In the genomic region with DNA sequence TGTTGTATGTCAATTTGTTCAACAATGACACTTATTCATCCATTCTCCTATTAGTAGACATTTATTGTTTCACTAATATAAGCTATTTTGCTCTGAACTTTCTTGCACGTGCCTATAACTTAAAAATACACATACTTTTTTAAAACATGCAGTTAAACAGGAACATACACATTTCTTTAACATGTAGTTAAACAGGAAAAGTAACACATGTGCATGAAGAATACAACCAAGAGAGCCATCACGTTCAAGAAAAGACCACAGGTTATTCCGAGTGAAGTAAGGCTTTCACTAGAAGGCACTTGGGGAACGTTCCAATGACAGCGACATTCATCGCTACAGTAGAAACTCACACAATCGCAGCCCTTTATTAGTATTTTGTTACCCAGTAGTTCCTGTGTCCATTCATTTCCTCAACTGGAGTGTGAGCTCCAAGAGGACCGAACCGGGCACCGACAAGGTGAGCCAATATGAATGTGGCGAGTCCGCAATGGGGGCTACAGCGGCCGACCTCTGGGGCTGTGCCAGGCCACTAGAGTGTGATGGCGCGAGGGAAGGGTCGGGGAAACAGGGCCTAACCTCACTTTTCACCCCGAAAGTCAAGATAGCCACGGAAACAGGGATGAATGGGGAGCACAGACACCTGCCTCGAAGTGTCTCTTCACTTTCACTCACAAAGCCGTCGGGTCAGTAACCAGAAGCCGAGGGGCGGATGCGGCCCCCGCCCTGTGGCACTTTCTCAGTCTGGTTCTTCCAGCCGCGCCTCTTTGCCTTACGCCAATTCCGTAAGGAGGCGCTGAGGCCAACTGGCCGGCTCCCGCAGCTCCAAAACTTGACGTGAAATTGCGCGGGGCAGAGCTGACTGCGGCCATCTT, we compare ENCODE assay signal across 1 cellular context.
TF ChIP-seq lines count a peak whose summit lies in the region.

No MANE protein-coding gene starts in this region.

TF ChIP-seq in GM12878, 131 proteins besides CTCF, POLR2A, EP300 and RAD21 (continued from another document and continues in another):
- TF ChIP-seq, protein P1, sequence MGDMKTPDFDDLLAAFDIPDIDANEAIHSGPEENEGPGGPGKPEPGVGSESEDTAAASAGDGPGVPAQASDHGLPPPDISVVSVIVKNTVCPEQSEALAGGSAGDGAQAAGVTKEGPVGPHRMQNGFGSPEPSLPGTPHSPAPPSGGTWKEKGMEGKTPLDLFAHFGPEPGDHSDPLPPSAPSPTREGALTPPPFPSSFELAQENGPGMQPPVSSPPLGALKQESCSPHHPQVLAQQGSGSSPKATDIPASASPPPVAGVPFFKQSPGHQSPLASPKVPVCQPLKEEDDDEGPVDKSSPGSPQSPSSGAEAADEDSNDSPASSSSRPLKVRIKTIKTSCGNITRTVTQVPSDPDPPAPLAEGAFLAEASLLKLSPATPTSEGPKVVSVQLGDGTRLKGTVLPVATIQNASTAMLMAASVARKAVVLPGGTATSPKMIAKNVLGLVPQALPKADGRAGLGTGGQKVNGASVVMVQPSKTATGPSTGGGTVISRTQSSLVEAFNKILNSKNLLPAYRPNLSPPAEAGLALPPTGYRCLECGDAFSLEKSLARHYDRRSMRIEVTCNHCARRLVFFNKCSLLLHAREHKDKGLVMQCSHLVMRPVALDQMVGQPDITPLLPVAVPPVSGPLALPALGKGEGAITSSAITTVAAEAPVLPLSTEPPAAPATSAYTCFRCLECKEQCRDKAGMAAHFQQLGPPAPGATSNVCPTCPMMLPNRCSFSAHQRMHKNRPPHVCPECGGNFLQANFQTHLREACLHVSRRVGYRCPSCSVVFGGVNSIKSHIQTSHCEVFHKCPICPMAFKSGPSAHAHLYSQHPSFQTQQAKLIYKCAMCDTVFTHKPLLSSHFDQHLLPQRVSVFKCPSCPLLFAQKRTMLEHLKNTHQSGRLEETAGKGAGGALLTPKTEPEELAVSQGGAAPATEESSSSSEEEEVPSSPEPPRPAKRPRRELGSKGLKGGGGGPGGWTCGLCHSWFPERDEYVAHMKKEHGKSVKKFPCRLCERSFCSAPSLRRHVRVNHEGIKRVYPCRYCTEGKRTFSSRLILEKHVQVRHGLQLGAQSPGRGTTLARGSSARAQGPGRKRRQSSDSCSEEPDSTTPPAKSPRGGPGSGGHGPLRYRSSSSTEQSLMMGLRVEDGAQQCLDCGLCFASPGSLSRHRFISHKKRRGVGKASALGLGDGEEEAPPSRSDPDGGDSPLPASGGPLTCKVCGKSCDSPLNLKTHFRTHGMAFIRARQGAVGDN (IDR thresholded peaks at IDR 0.05): peak; percentile 59
- TF ChIP-seq WRNIP1 (IDR thresholded peaks at IDR 0.05; ENCODE audit: borderline replicate concordance, low read depth, low read length) (0 out of 2 replicates have a peak, but pooled peaks have one; percentile 22), CBX3 (IDR thresholded peaks at IDR 0.05; ENCODE audit: borderline replicate concordance, low read depth) (no peak), RB1 (IDR thresholded peaks at IDR 0.05; ENCODE audit: borderline replicate concordance) (peak; percentile 10; the same call in 1 of the 2 replicates), LARP7 (IDR thresholded peaks at IDR 0.05) (peak; percentile 85), ZNF24 (IDR thresholded peaks at IDR 0.05) (0 out of 2 replicates have a peak, but pooled peaks have one; percentile 58), TARDBP (IDR thresholded peaks at IDR 0.05; ENCODE audit: borderline replicate concordance) (0 out of 2 replicates have a peak, but pooled peaks have one; percentile 17), IKZF1 (conservative IDR thresholded peaks at IDR 0.05) (peak; percentile 66), ZNF207 (IDR thresholded peaks at IDR 0.05; ENCODE audit: borderline replicate concordance) (peak; percentile 19; the same call in 1 of the 2 replicates), NRF1 (conservative IDR thresholded peaks at IDR 0.05; ENCODE audit: low read depth, low read length) (no peak), MEF2B (IDR thresholded peaks at IDR 0.05; ENCODE audit: partially characterized antibody, poor library complexity, severe bottlenecking) (peak; percentile 23), KLF5 (IDR thresholded peaks at IDR 0.05; ENCODE audit: partially characterized antibody) (no peak), MYB (IDR thresholded peaks at IDR 0.05; ENCODE audit: borderline replicate concordance, low read depth, low read length) (no peak), KAT2A (conservative IDR thresholded peaks at IDR 0.05; ENCODE audit: control insufficient read depth, low read depth, low read length) (no peak), ZBED1 (IDR thresholded peaks at IDR 0.05; ENCODE audit: borderline replicate concordance) (0 out of 2 replicates have a peak, but pooled peaks have one; percentile 41), ZNF384 (IDR thresholded peaks at IDR 0.05; ENCODE audit: borderline replicate concordance, low read depth, low read length) (no peak), ZNF217 (IDR thresholded peaks at IDR 0.05) (no peak), CHD2 (IDR thresholded peaks at IDR 0.05; ENCODE audit: borderline replicate concordance, low read depth, low read length) (no peak), ZZZ3 (IDR thresholded peaks at IDR 0.05; ENCODE audit: control insufficient read depth, insufficient read length, low read depth) (no peak), EZH2 (IDR thresholded peaks at IDR 0.05; ENCODE audit: borderline replicate concordance, control insufficient read depth, low read depth, low read length) (no peak), PAX8 (IDR thresholded peaks at IDR 0.05) (0 out of 2 replicates have a peak, but pooled peaks have one; percentile 26), NR2F1 (conservative IDR thresholded peaks at IDR 0.05) (peak; percentile 78; the same call in 1 of the 2 replicates), SUZ12 (IDR thresholded peaks at IDR 0.05; ENCODE audit: unreplicated experiment) (no peak), NFIC (IDR thresholded peaks at IDR 0.05; ENCODE audit: low read depth, low read length) (peak; percentile 3; the same call in 1 of the 2 replicates), MTA2 (IDR thresholded peaks at IDR 0.05; ENCODE audit: low read depth) (peak; percentile 49; the same call in 1 of the 2 replicates), CEBPB (IDR thresholded peaks at IDR 0.05; ENCODE audit: borderline replicate concordance in 1 of 2, low read depth in 2 of 2, low read length in 2 of 2) (no peak), SIX5 (IDR thresholded peaks at IDR 0.05; ENCODE audit: low read depth, low read length, severe bottlenecking) (no peak), SMARCA5 (IDR thresholded peaks at IDR 0.05) (0 out of 2 replicates have a peak, but pooled peaks have one; percentile 48), HCFC1 (IDR thresholded peaks at IDR 0.05; ENCODE audit: low read length) (no peak), MYC (IDR thresholded peaks at IDR 0.05; ENCODE audit: insufficient read depth, insufficient read length, insufficient replicate concordance, low read length, severe bottlenecking) (no peak)
- TF ChIP-seq, protein P2, sequence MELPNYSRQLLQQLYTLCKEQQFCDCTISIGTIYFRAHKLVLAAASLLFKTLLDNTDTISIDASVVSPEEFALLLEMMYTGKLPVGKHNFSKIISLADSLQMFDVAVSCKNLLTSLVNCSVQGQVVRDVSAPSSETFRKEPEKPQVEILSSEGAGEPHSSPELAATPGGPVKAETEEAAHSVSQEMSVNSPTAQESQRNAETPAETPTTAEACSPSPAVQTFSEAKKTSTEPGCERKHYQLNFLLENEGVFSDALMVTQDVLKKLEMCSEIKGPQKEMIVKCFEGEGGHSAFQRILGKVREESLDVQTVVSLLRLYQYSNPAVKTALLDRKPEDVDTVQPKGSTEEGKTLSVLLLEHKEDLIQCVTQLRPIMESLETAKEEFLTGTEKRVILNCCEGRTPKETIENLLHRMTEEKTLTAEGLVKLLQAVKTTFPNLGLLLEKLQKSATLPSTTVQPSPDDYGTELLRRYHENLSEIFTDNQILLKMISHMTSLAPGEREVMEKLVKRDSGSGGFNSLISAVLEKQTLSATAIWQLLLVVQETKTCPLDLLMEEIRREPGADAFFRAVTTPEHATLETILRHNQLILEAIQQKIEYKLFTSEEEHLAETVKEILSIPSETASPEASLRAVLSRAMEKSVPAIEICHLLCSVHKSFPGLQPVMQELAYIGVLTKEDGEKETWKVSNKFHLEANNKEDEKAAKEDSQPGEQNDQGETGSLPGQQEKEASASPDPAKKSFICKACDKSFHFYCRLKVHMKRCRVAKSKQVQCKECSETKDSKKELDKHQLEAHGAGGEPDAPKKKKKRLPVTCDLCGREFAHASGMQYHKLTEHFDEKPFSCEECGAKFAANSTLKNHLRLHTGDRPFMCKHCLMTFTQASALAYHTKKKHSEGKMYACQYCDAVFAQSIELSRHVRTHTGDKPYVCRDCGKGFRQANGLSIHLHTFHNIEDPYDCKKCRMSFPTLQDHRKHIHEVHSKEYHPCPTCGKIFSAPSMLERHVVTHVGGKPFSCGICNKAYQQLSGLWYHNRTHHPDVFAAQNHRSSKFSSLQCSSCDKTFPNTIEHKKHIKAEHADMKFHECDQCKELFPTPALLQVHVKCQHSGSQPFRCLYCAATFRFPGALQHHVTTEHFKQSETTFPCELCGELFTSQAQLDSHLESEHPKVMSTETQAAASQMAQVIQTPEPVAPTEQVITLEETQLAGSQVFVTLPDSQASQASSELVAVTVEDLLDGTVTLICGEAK (IDR thresholded peaks at IDR 0.05; ENCODE audit: borderline replicate concordance): no peak; the same call in none of the 2 replicates
- TF ChIP-seq, protein P3, sequence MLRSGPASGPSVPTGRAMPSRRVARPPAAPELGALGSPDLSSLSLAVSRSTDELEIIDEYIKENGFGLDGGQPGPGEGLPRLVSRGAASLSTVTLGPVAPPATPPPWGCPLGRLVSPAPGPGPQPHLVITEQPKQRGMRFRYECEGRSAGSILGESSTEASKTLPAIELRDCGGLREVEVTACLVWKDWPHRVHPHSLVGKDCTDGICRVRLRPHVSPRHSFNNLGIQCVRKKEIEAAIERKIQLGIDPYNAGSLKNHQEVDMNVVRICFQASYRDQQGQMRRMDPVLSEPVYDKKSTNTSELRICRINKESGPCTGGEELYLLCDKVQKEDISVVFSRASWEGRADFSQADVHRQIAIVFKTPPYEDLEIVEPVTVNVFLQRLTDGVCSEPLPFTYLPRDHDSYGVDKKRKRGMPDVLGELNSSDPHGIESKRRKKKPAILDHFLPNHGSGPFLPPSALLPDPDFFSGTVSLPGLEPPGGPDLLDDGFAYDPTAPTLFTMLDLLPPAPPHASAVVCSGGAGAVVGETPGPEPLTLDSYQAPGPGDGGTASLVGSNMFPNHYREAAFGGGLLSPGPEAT (IDR thresholded peaks at IDR 0.05; ENCODE audit: low read depth): peak; percentile 27; the same call in 1 of the 2 replicates
- TF ChIP-seq, protein P4, sequence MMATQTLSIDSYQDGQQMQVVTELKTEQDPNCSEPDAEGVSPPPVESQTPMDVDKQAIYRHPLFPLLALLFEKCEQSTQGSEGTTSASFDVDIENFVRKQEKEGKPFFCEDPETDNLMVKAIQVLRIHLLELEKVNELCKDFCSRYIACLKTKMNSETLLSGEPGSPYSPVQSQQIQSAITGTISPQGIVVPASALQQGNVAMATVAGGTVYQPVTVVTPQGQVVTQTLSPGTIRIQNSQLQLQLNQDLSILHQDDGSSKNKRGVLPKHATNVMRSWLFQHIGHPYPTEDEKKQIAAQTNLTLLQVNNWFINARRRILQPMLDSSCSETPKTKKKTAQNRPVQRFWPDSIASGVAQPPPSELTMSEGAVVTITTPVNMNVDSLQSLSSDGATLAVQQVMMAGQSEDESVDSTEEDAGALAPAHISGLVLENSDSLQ (IDR thresholded peaks at IDR 0.05): no peak
- TF ChIP-seq, protein P5, sequence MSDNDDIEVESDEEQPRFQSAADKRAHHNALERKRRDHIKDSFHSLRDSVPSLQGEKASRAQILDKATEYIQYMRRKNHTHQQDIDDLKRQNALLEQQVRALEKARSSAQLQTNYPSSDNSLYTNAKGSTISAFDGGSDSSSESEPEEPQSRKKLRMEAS (IDR thresholded peaks at IDR 0.05; ENCODE audit: low read depth, low read length): no peak
- TF ChIP-seq, protein P6, sequence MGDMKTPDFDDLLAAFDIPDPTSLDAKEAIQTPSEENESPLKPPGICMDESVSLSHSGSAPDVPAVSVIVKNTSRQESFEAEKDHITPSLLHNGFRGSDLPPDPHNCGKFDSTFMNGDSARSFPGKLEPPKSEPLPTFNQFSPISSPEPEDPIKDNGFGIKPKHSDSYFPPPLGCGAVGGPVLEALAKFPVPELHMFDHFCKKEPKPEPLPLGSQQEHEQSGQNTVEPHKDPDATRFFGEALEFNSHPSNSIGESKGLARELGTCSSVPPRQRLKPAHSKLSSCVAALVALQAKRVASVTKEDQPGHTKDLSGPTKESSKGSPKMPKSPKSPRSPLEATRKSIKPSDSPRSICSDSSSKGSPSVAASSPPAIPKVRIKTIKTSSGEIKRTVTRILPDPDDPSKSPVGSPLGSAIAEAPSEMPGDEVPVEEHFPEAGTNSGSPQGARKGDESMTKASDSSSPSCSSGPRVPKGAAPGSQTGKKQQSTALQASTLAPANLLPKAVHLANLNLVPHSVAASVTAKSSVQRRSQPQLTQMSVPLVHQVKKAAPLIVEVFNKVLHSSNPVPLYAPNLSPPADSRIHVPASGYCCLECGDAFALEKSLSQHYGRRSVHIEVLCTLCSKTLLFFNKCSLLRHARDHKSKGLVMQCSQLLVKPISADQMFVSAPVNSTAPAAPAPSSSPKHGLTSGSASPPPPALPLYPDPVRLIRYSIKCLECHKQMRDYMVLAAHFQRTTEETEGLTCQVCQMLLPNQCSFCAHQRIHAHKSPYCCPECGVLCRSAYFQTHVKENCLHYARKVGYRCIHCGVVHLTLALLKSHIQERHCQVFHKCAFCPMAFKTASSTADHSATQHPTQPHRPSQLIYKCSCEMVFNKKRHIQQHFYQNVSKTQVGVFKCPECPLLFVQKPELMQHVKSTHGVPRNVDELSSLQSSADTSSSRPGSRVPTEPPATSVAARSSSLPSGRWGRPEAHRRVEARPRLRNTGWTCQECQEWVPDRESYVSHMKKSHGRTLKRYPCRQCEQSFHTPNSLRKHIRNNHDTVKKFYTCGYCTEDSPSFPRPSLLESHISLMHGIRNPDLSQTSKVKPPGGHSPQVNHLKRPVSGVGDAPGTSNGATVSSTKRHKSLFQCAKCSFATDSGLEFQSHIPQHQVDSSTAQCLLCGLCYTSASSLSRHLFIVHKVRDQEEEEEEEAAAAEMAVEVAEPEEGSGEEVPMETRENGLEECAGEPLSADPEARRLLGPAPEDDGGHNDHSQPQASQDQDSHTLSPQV (IDR thresholded peaks at IDR 0.05): no peak
- TF ChIP-seq, protein P7, sequence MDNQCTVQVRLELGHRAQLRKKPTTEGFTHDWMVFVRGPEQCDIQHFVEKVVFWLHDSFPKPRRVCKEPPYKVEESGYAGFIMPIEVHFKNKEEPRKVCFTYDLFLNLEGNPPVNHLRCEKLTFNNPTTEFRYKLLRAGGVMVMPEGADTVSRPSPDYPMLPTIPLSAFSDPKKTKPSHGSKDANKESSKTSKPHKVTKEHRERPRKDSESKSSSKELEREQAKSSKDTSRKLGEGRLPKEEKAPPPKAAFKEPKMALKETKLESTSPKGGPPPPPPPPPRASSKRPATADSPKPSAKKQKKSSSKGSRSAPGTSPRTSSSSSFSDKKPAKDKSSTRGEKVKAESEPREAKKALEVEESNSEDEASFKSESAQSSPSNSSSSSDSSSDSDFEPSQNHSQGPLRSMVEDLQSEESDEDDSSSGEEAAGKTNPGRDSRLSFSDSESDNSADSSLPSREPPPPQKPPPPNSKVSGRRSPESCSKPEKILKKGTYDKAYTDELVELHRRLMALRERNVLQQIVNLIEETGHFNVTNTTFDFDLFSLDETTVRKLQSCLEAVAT (IDR thresholded peaks at IDR 0.05): no peak
- TF ChIP-seq, protein P8, sequence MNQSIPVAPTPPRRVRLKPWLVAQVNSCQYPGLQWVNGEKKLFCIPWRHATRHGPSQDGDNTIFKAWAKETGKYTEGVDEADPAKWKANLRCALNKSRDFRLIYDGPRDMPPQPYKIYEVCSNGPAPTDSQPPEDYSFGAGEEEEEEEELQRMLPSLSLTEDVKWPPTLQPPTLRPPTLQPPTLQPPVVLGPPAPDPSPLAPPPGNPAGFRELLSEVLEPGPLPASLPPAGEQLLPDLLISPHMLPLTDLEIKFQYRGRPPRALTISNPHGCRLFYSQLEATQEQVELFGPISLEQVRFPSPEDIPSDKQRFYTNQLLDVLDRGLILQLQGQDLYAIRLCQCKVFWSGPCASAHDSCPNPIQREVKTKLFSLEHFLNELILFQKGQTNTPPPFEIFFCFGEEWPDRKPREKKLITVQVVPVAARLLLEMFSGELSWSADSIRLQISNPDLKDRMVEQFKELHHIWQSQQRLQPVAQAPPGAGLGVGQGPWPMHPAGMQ (IDR thresholded peaks at IDR 0.05; ENCODE audit: borderline replicate concordance): no peak
